ENCODE assay signal across 19 cellular contexts in the genomic region with DNA sequence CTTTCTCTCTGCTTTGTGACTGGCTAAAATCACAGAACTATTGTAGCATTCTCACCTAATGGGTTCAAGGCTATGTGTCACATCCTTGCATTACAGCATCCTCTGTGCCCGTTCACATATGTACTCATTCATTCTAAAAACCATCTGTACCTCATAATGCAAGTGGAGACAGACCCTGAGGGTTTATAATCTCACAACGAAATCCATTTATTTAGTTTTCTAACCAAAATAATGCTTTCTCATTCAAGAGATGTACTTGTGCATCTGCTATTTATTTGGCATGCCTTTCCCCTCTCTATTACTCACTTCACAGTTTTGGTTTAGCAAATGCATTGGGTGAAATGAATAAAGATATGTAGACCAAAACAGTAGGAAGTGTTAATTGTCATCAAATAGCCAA.
DNase-seq lines count a peak whose midpoint lies in the region; ATAC-seq and TF ChIP-seq lines count a peak whose summit lies in the region.
"Had no signal": no experiment of that assay in that cellular context is flagged by ENCODE, and none has a peak within 500 bp of the region (broad histone marks: within the 10 kb centered on the region; RNA-seq: fewer than 3 reads in every experiment).

No MANE protein-coding gene starts in this region.

- H3K27me3 ChIP-seq in BJ (ENCODE audit: control insufficient read depth, insufficient read depth, low read length) (no peaks in the 10 kb centered on the region), body of pancreas (no peaks in the 10 kb centered on the region)
- H3K27me3 ChIP-seq: BLaER1 treated with 17β-estradiol and CSF1 and Interleukin-3, amounts not matched to agents 10 nM and 100 nM had no signal

- H3K36me3 Mint-ChIP-seq in effector memory CD8-positive, alpha-beta T cell (ENCODE audit: insufficient read depth) = no peaks in the 10 kb centered on the region
- H3K36me3 Mint-ChIP-seq: CD14-positive monocyte; CD8-positive, alpha-beta memory T cell had no signal

- H3K36me3 ChIP-seq in BJ (ENCODE audit: control insufficient read depth, insufficient read depth, low read length) (no peaks in the 10 kb centered on the region), body of pancreas (replicated peaks in 1 of 2; ENCODE audit: insufficient read depth in 1 of 2, low read depth in 2 of 2) (no peaks in the 10 kb centered on the region)

- ATAC-seq in body of pancreas (no peak), HG02870 (IDR thresholded peaks at IDR 0.05; ENCODE audit: unreplicated experiment) (no peak)
- no peak for ATAC-seq in effector memory CD8-positive, alpha-beta T cell (replicated peaks)

- H3K4me1 ChIP-seq in body of pancreas = peaks cover 11% of the 10 kb centered on the region
- H3K4me1 ChIP-seq: BLaER1 treated with 17β-estradiol and CSF1 and Interleukin-3, amounts not matched to agents 10 nM and 100 nM had no signal

- no peak for TF ChIP-seq POLR2A in body of pancreas (IDR thresholded peaks at IDR 0.05)

- no peak overlapping the region for H3K27ac ChIP-seq in body of pancreas
- H3K27ac ChIP-seq: 22Rv1; BLaER1 treated with 17β-estradiol and CSF1 and Interleukin-3, amounts not matched to agents 10 nM and 100 nM had no signal

- no peaks in the 10 kb centered on the region for H3K4me1 Mint-ChIP-seq in effector memory CD8-positive, alpha-beta T cell (ENCODE audit: low read depth in 2 of 2)
- H3K4me1 Mint-ChIP-seq: B cell; CD14-positive monocyte; CD8-positive, alpha-beta memory T cell had no signal

- intact Hi-C loops in body of pancreas (cut with DNase I) = no loop called here

- H3K27me3 Mint-ChIP-seq in effector memory CD8-positive, alpha-beta T cell = no peaks in the 10 kb centered on the region

- no peak overlapping the region for H3K4me3 Mint-ChIP-seq in effector memory CD8-positive, alpha-beta T cell
- H3K4me3 Mint-ChIP-seq: B cell; CD14-positive monocyte; CD4-positive, alpha-beta T cell; CD8-positive, alpha-beta memory T cell had no signal

- DNase-seq in AG08395 (ENCODE audit: low spot score) (peak; percentile 11), BJ (ENCODE audit: low read depth) (peak; percentile 23), RPMI7951 (ENCODE audit: low read depth) (peak; percentile 16), fibroblast of mammary gland (ENCODE audit: low read depth) (peak; percentile 14), body of pancreas (no peak)
- DNase-seq in effector memory CD8-positive, alpha-beta T cell = no peak
- DNase-seq: CD4-positive, alpha-beta T cell; CD8-positive, alpha-beta memory T cell; DMS 273 treated with DMSO at 0.1 percent for 48 hours; DMS79; EL; GDM1; H7; HCEC 1CT had no signal

- H3K9me3 ChIP-seq in body of pancreas = no peaks in the 10 kb centered on the region

- CTCF ChIA-PET in BJ (lab: Yijun Ruan, JAX) = no interaction called here

- no peak overlapping the region for H3K4me3 ChIP-seq in BJ (ENCODE audit: low read depth, low read length)
- no peak overlapping the region for H3K4me3 ChIP-seq in fibroblast of mammary gland (ENCODE audit: control insufficient read depth, low read depth, low read length)
- no peak overlapping the region for H3K4me3 ChIP-seq in body of pancreas
- H3K4me3 ChIP-seq: BLaER1 treated with 17β-estradiol and CSF1 and Interleukin-3, amounts not matched to agents 10 nM and 100 nM had no signal

- peaks cover 3 to 6% of the 10 kb centered on the region in 2 donors for H3K9me3 Mint-ChIP-seq in effector memory CD8-positive, alpha-beta T cell

- TF ChIP-seq CTCF in BJ (IDR thresholded peaks at IDR 0.05; ENCODE audit: insufficient read depth, low read depth, low read length) (no peak), fibroblast of mammary gland (conservative IDR thresholded peaks at IDR 0.05; ENCODE audit: control insufficient read depth, insufficient read depth, low read depth, low read length) (no peak), body of pancreas (IDR thresholded peaks at IDR 0.05) (no peak)

- 64 to 75% methylated on average over 2 of the region's 2 CpGs for WGBS in body of pancreas, 2 donors

- POLR2A ChIA-PET in BJ (lab: Charles Lee) = no interaction called here

- no peak overlapping the region for H3K27ac Mint-ChIP-seq in effector memory CD8-positive, alpha-beta T cell
- H3K27ac Mint-ChIP-seq: B cell; CD14-positive monocyte; CD4-positive, alpha-beta T cell; CD8-positive, alpha-beta memory T cell had no signal

Comparison
In these comparisons a context has a peak if more than half of its experiments do, and no peak if none do; other contexts are left out.
1. DNase-seq: peak in AG08395 (single experiment), BJ (single experiment), RPMI7951 (single experiment) and fibroblast of mammary gland (single experiment); none in body of pancreas (0 of 4) and effector memory CD8-positive, alpha-beta T cell (0 of 3).